In genomic region chr2:219658861-219659260, GRCh38 we compare ENCODE assay signal across 24 cellular contexts. TPM values are rescaled to one million over a fixed set of nuclear protein-coding genes. Genes with fewer than 3 reads are reported as not detected.
DNase-seq lines count a peak whose midpoint lies in the region; ATAC-seq and TF ChIP-seq lines count a peak whose summit lies in the region.
"Had no signal": no experiment of that assay in that cellular context is flagged by ENCODE, and none has a peak within 500 bp of the region (broad histone marks: within the 10 kb centered on the region; RNA-seq: fewer than 3 reads in every experiment).

No MANE protein-coding gene starts in this region.

- H3K4me1 Mint-ChIP-seq in endodermal cell, result peaks cover 8% of the 10 kb centered on the region
- H3K4me1 Mint-ChIP-seq: B cell, CD14-positive monocyte had no signal

- intact Hi-C loops in cardiac septum (cut with DNase I), result no loop called here
- intact Hi-C loops in left ventricle myocardium superior (cut with micrococcal nuclease), result no loop called here

- TF ChIP-seq CTCF in endodermal cell (conservative IDR thresholded peaks at IDR 0.05), result no peak

- H3K9me3 ChIP-seq in endodermal cell (ENCODE audit: control insufficient read depth, low read length), result peaks cover 21% of the 10 kb centered on the region

- peaks cover 6% of the 10 kb centered on the region for H3K27me3 Mint-ChIP-seq in endodermal cell (ENCODE audit: insufficient read depth)

- WGBS in endodermal cell (ENCODE audit: insufficient coverage in 1 of 2, insufficient read length in 1 of 2), 2 experiments, result 94 to 100% methylated on average over 2 to 3 of the region's 3 CpGs

- H3K36me3 ChIP-seq in endodermal cell (ENCODE audit: control insufficient read depth, insufficient read depth, low read length), result no peaks in the 10 kb centered on the region
- H3K36me3 ChIP-seq: MG63 had no signal

- DNase-seq in cardiac septum (ENCODE audit: low spot score), result peak; percentile 2
- DNase-seq in left ventricle myocardium superior, result no peak
- DNase-seq in endodermal cell, result peak; percentile 7
- DNase-seq in mesenteric fat pad (ENCODE audit: low spot score), result peak; percentile 11
- no peak for DNase-seq in effector CD4-positive, alpha-beta T cell
- DNase-seq: 8988T, GDM1, GOT3, NCI-H1048, NCI-H1417 treated with DMSO at 0.1 percent for 48 hours, NCI-H187, NCI-H2107, NCI-H69 had no signal

- H3K4me1 ChIP-seq in endodermal cell (ENCODE audit: control insufficient read depth, insufficient read depth, low read length), result peaks cover 3% of the 10 kb centered on the region

- no peak overlapping the region for H3K27ac Mint-ChIP-seq in endodermal cell
- H3K27ac Mint-ChIP-seq: B cell, CD14-positive monocyte had no signal

- H3K27me3 ChIP-seq in endodermal cell (ENCODE audit: control insufficient read depth, insufficient read depth, low read length, poor library complexity, severe bottlenecking), result no peaks in the 10 kb centered on the region
- H3K27me3 ChIP-seq: MG63 had no signal

- H3K9me3 Mint-ChIP-seq in endodermal cell, result peaks cover 28% of the 10 kb centered on the region

- no peak overlapping the region for H3K4me3 ChIP-seq in endodermal cell (ENCODE audit: low read length)
- H3K4me3 ChIP-seq: K562, MG63 had no signal

- H3K36me3 Mint-ChIP-seq in endodermal cell (ENCODE audit: low read depth), result no peaks in the 10 kb centered on the region
- H3K36me3 Mint-ChIP-seq: CD14-positive monocyte had no signal

- H3K9ac ChIP-seq in endodermal cell (ENCODE audit: extremely low read depth, low read length, poor library complexity, severe bottlenecking), result no peak overlapping the region

- H3K27ac ChIP-seq in endodermal cell (ENCODE audit: low read depth, low read length), result no peak overlapping the region
- H3K27ac ChIP-seq: HL-60 had no signal

- no peak overlapping the region for H3K4me3 Mint-ChIP-seq in endodermal cell
- H3K4me3 Mint-ChIP-seq: B cell, CD14-positive monocyte had no signal

- ATAC-seq in left ventricle myocardium superior, result no peak
- ATAC-seq in HG03460 (IDR thresholded peaks at IDR 0.05; ENCODE audit: unreplicated experiment), result no peak
- no peak for ATAC-seq in HG03025 (IDR thresholded peaks at IDR 0.05; ENCODE audit: low FRiP score, unreplicated experiment)
- ATAC-seq in HG02970 (IDR thresholded peaks at IDR 0.05; ENCODE audit: low FRiP score, unreplicated experiment), result no peak
- ATAC-seq: HepG2, K562, Panc1, SK-N-SH treated with all-trans-retinoic acid at 6 μM for 48 hours had no signal

RNA-seq across cellular contexts. Expression of gene SLC4A3, which starts 31.4 kb away (rescaled TPM):
- total RNA-seq in cardiac septum (396 TPM), left ventricle myocardium superior (456 TPM), endodermal cell (10 to 100 TPM; 13.4 to 20.2 TPM), mesenteric fat pad (6.7 TPM)
- polyA plus RNA-seq in endodermal cell (2013, experiment 1 of 2), result 8.0 TPM
- polyA plus RNA-seq in endodermal cell (2013, experiment 2 of 2), result 5.3 TPM
- total RNA-seq: B cell had no signal
- polyA plus RNA-seq: CD14-positive monocyte had no signal

Comparison
In these comparisons a context has a peak if more than half of its experiments do, and no peak if none do; other contexts are left out.
1. DNase-seq: peak in cardiac septum (single experiment), endodermal cell (single experiment) and mesenteric fat pad (single experiment); none in left ventricle myocardium superior (single experiment) and effector CD4-positive, alpha-beta T cell (single experiment).
2. RNA of gene SLC4A3, which starts 31.4 kb away (total RNA-seq): 456 TPM in left ventricle myocardium superior (single experiment) and 396 TPM in cardiac septum (single experiment); 13.4 to 20.2 TPM in endodermal cell and 6.7 TPM in mesenteric fat pad (single experiment); every median in the first group is over 10 times any median in the second.